In genomic region chr19:13796301-13797057, GRCh38 we compare ENCODE assay signal across 8 cellular contexts. TPM values are rescaled to one million over a fixed set of nuclear protein-coding genes. Genes with fewer than 3 reads are reported as not detected.
A peak's percentile ranks its signal among the peaks of the same experiment; 100 is the strongest.
DNase-seq lines count a peak whose midpoint lies in the region; ATAC-seq lines count a peak whose summit lies in the region.

No MANE protein-coding gene starts in this region.

- POLR2A ChIA-PET in T-cell (lab: Charles Lee): no interaction called here

- peak overlapping the region; percentile 78 for H3K4me3 Mint-ChIP-seq in activated naive CD4-positive, alpha-beta T cell treated with anti-CD3 and anti-CD28 coated beads, Interleukin-2, amount 10 ng/mL, durations not matched to agents 7 days and 5 days
- peak overlapping the region; percentile 70 to 97 (median 80) for H3K4me3 Mint-ChIP-seq in T-cell
- H3K4me3 Mint-ChIP-seq in natural killer cell treated with Interleukin-12 subunit alpha and Interleukin-12 subunit beta and Interleukin-15 and Interleukin-18, amount 100 ng/mL, for 72 hours: peak overlapping the region; percentile 81

- CTCF ChIA-PET in activated naive CD4-positive, alpha-beta T cell treated with anti-CD3 and anti-CD28 coated beads, Interleukin-2, amount 10 ng/mL, durations not matched to agents 7 days and 5 days (lab: Charles Lee): interaction anchor here (1.4 to 2.1 kb wide), 3 partner anchors 40 to 65 kb away, joined by 4 to 9 read pairs (median 6); no protein-coding TSS in a partner anchor
- CTCF ChIA-PET in T-cell (lab: Charles Lee): no interaction called here

- DNase-seq in activated naive CD4-positive, alpha-beta T cell treated with anti-CD3 and anti-CD28 coated beads, Interleukin-2, amount 10 ng/mL, durations not matched to agents 7 days and 5 days: no peak
- no peak for DNase-seq in activated naive CD4-positive, alpha-beta T cell (lab: John Stamatoyannopoulos, UW)
- DNase-seq in T-cell (no peak), fibroblast of gingiva (ENCODE audit: low read depth) (peak; percentile 88), KG1 (lab: John Stamatoyannopoulos, UW) (no peak)
- no peak for DNase-seq in natural killer cell treated with Interleukin-12 subunit alpha and Interleukin-12 subunit beta and Interleukin-15 and Interleukin-18, amount 100 ng/mL, for 72 hours (ENCODE audit: low spot score)

- H3K9me3 Mint-ChIP-seq in activated naive CD4-positive, alpha-beta T cell treated with anti-CD3 and anti-CD28 coated beads, Interleukin-2, amount 10 ng/mL, durations not matched to agents 7 days and 5 days: no peaks in the 10 kb centered on the region
- H3K9me3 Mint-ChIP-seq in T-cell: no peaks in the 10 kb centered on the region
- H3K9me3 Mint-ChIP-seq in natural killer cell treated with Interleukin-12 subunit alpha and Interleukin-12 subunit beta and Interleukin-15 and Interleukin-18, amount 100 ng/mL, for 72 hours: no peaks in the 10 kb centered on the region

- H3K36me3 Mint-ChIP-seq in activated naive CD4-positive, alpha-beta T cell treated with anti-CD3 and anti-CD28 coated beads, Interleukin-2, amount 10 ng/mL, durations not matched to agents 7 days and 5 days: peaks cover 6% of the 10 kb centered on the region
- peaks cover 4% of the 10 kb centered on the region for H3K36me3 Mint-ChIP-seq in T-cell
- no peaks in the 10 kb centered on the region for H3K36me3 Mint-ChIP-seq in natural killer cell treated with Interleukin-12 subunit alpha and Interleukin-12 subunit beta and Interleukin-15 and Interleukin-18, amount 100 ng/mL, for 72 hours

- peak overlapping the region; percentile 86 for H3K27ac Mint-ChIP-seq in activated naive CD4-positive, alpha-beta T cell treated with anti-CD3 and anti-CD28 coated beads, Interleukin-2, amount 10 ng/mL, durations not matched to agents 7 days and 5 days
- peak overlapping the region; percentile 70 to 82 for H3K27ac Mint-ChIP-seq in T-cell
- peak overlapping the region; percentile 54 to 91 for H3K27ac Mint-ChIP-seq in natural killer cell treated with Interleukin-12 subunit alpha and Interleukin-12 subunit beta and Interleukin-15 and Interleukin-18, amount 100 ng/mL, for 72 hours

- ATAC-seq in T-cell (replicated peaks in 1 of 4): no peak
- ATAC-seq in natural killer cell treated with Interleukin-12 subunit alpha and Interleukin-12 subunit beta and Interleukin-15 and Interleukin-18, amount 100 ng/mL, for 72 hours: no peak
- ATAC-seq in GM21360 (IDR thresholded peaks at IDR 0.05; ENCODE audit: unreplicated experiment): no peak
- no peak for ATAC-seq in activated CD4-positive, CD25-positive, alpha-beta regulatory T cell treated with anti-CD3 and anti-CD28 coated beads, Interleukin-2, amount 50 U/mL, for 24 hours

- H3K4me1 Mint-ChIP-seq in activated naive CD4-positive, alpha-beta T cell treated with anti-CD3 and anti-CD28 coated beads, Interleukin-2, amount 10 ng/mL, durations not matched to agents 7 days and 5 days: peaks cover 32% of the 10 kb centered on the region
- H3K4me1 Mint-ChIP-seq in T-cell: peaks cover 29 to 33% (median 32%) of the 10 kb centered on the region in 3 donors
- H3K4me1 Mint-ChIP-seq in natural killer cell treated with Interleukin-12 subunit alpha and Interleukin-12 subunit beta and Interleukin-15 and Interleukin-18, amount 100 ng/mL, for 72 hours (ENCODE audit: low read depth in 2 of 2): peaks cover 27 to 31% of the 10 kb centered on the region in 2 donors

- H3K27me3 Mint-ChIP-seq in activated naive CD4-positive, alpha-beta T cell treated with anti-CD3 and anti-CD28 coated beads, Interleukin-2, amount 10 ng/mL, durations not matched to agents 7 days and 5 days: no peaks in the 10 kb centered on the region
- H3K27me3 Mint-ChIP-seq in T-cell: no peaks in the 10 kb centered on the region
- H3K27me3 Mint-ChIP-seq in natural killer cell treated with Interleukin-12 subunit alpha and Interleukin-12 subunit beta and Interleukin-15 and Interleukin-18, amount 100 ng/mL, for 72 hours: no peaks in the 10 kb centered on the region

RNA-seq across cellular contexts. Expression of gene ZSWIM4, which starts 1.2 kb away (rescaled TPM):
- 1 to 10 TPM; 5.4 to 9.8 (median 9.0) TPM for total RNA-seq in T-cell
- 1 to 10 TPM; 8.3 to 9.7 TPM for total RNA-seq in natural killer cell treated with Interleukin-12 subunit alpha and Interleukin-12 subunit beta and Interleukin-15 and Interleukin-18, amount 100 ng/mL, for 72 hours

RNA-seq across cellular contexts. Expression of gene C19orf53, which starts 22.2 kb away (rescaled TPM):
- total RNA-seq in T-cell: 10 to 100 TPM; 69.7 to 82.1 (median 76.8) TPM
- total RNA-seq in natural killer cell treated with Interleukin-12 subunit alpha and Interleukin-12 subunit beta and Interleukin-15 and Interleukin-18, amount 100 ng/mL, for 72 hours: 10 to 100 TPM; 53.0 to 83.6 TPM

RNA-seq across cellular contexts. Expression of gene MRI1, which starts 32.2 kb away (rescaled TPM):
- total RNA-seq in T-cell: 100 to 1,000 TPM in 2 of 5 donors, 10 to 100 TPM in 3; 37.6 to 107 (median 94.3) TPM
- 10 to 100 TPM; 29.1 to 70.0 TPM for total RNA-seq in natural killer cell treated with Interleukin-12 subunit alpha and Interleukin-12 subunit beta and Interleukin-15 and Interleukin-18, amount 100 ng/mL, for 72 hours
